Comparison of ENCODE assay signal across 22 cellular contexts in genomic region chrX:131910565-131910964, GRCh38.
"Had no signal": no experiment of that assay in that cellular context is flagged by ENCODE, and none has a peak within 500 bp of the region (broad histone marks: within the 10 kb centered on the region; RNA-seq: fewer than 3 reads in every experiment).

No MANE protein-coding gene starts in this region.

- ATAC-seq: naive thymus-derived CD8-positive, alpha-beta T cell; stimulated activated naive B cell treated with anti-CD40 and anti-IgM and Interleukin-4, amounts not matched to agents 10 μg/mL and 1 μg/mL and 100 μg/mL, for 72 hours; stimulated activated naive CD8-positive, alpha-beta T cell treated with anti-CD3 and anti-CD28 coated beads, Interleukin-15, amount 100 ng/mL, for 72 hours; upper lobe of right lung had no signal

- H3K27me3 Mint-ChIP-seq: naive thymus-derived CD8-positive, alpha-beta T cell; stimulated activated naive CD8-positive, alpha-beta T cell treated with anti-CD3 and anti-CD28 coated beads, Interleukin-15, amount 100 ng/mL, for 72 hours had no signal

- H3K27ac Mint-ChIP-seq: naive thymus-derived CD8-positive, alpha-beta T cell; stimulated activated naive B cell treated with anti-CD40 and anti-IgM and Interleukin-4, amounts not matched to agents 10 μg/mL and 1 μg/mL and 100 μg/mL, for 72 hours; stimulated activated naive CD8-positive, alpha-beta T cell treated with anti-CD3 and anti-CD28 coated beads, Interleukin-15, amount 100 ng/mL, for 72 hours had no signal

- DNase-seq: cortex of kidney; dorsolateral prefrontal cortex; effector CD8-positive, alpha-beta T cell; foreskin melanocyte; head of caudate nucleus; hippocampal formation; kidney glomerular epithelial cell; mesendoderm; naive thymus-derived CD8-positive, alpha-beta T cell; nucleus accumbens; ovary; sigmoid colon; stimulated activated CD4-positive, alpha-beta T cell treated with anti-CD3 and anti-CD28 coated beads, Interleukin-2, amount 100 ng/mL, for 24 hours; stimulated activated CD4-positive, alpha-beta T cell treated with anti-CD3 and anti-CD28 coated beads, Interleukin-4, amount 100 ng/mL, for 4 hours; stimulated activated naive B cell treated with anti-CD40 and anti-IgM and Interleukin-4, amounts not matched to agents 10 μg/mL and 1 μg/mL and 100 μg/mL, for 72 hours; stimulated activated naive CD8-positive, alpha-beta T cell treated with anti-CD3 and anti-CD28 coated beads, Interleukin-15, amount 100 ng/mL, for 72 hours; testis; upper lobe of right lung had no signal

- H3K4me1 Mint-ChIP-seq: neural crest cell; stimulated activated naive B cell treated with anti-CD40 and anti-IgM and Interleukin-4, amounts not matched to agents 10 μg/mL and 1 μg/mL and 100 μg/mL, for 72 hours; stimulated activated naive CD8-positive, alpha-beta T cell treated with anti-CD3 and anti-CD28 coated beads, Interleukin-15, amount 100 ng/mL, for 72 hours had no signal

- H3K9me3 Mint-ChIP-seq: naive thymus-derived CD8-positive, alpha-beta T cell; stimulated activated naive B cell treated with anti-CD40 and anti-IgM and Interleukin-4, amounts not matched to agents 10 μg/mL and 1 μg/mL and 100 μg/mL, for 72 hours; stimulated activated naive CD8-positive, alpha-beta T cell treated with anti-CD3 and anti-CD28 coated beads, Interleukin-15, amount 100 ng/mL, for 72 hours had no signal

- H3K4me3 Mint-ChIP-seq: naive thymus-derived CD8-positive, alpha-beta T cell; neural crest cell; stimulated activated naive B cell treated with anti-CD40 and anti-IgM and Interleukin-4, amounts not matched to agents 10 μg/mL and 1 μg/mL and 100 μg/mL, for 72 hours; stimulated activated naive CD8-positive, alpha-beta T cell treated with anti-CD3 and anti-CD28 coated beads, Interleukin-15, amount 100 ng/mL, for 72 hours had no signal

- H3K36me3 Mint-ChIP-seq: naive thymus-derived CD8-positive, alpha-beta T cell; stimulated activated naive B cell treated with anti-CD40 and anti-IgM and Interleukin-4, amounts not matched to agents 10 μg/mL and 1 μg/mL and 100 μg/mL, for 72 hours had no signal

- H3K4me3 ChIP-seq: dorsolateral prefrontal cortex, ovary, right atrium auricular region, sigmoid colon, skin epidermis, testis, tibial nerve, upper lobe of right lung had no signal
